25 cellular contexts compared by ENCODE assay signal in genomic region chr1:200223207-200223606, GRCh38.
A peak's percentile ranks its signal among the peaks of the same experiment; 100 is the strongest.
DNase-seq lines count a peak whose midpoint lies in the region; ATAC-seq, FAIRE-seq and TF ChIP-seq lines count a peak whose summit lies in the region.
"Had no signal": no experiment of that assay in that cellular context is flagged by ENCODE, and none has a peak within 500 bp of the region (broad histone marks: within the 10 kb centered on the region; RNA-seq: fewer than 3 reads in every experiment).

No MANE protein-coding gene starts in this region.

- no peaks in the 10 kb centered on the region for H3K9me3 ChIP-seq in CD4-positive, CD25-positive, alpha-beta regulatory T cell (ENCODE audit: control insufficient read depth in 2 of 2, low read length in 2 of 2)
- H3K9me3 ChIP-seq in H1 (ENCODE audit: insufficient read depth in 2 of 2, low read depth in 1 of 2, low read length in 1 of 2) (no peaks in the 10 kb centered on the region), neuronal stem cell (replicated peaks in 1 of 2; ENCODE audit: control insufficient read depth in 2 of 2, insufficient read depth in 1 of 2, low read depth in 1 of 2, low read length in 2 of 2) (no peaks in the 10 kb centered on the region), smooth muscle cell (replicated peaks; ENCODE audit: low read depth) (no peaks in the 10 kb centered on the region)
- H3K9me3 ChIP-seq: BLaER1 had no signal

- TF ChIP-seq EP300 in H1 (IDR thresholded peaks at IDR 0.05; ENCODE audit: borderline replicate concordance in 1 of 2, low read depth in 2 of 2, low read length in 2 of 2) = no peak

- DNase-seq in activated CD4-positive, alpha-beta T cell treated with anti-CD3 and anti-CD28 coated beads, Interleukin-2, amount 10 ng/mL, durations not matched to agents 24 days and 14 days = peak; percentile 49
- DNase-seq in activated CD4-positive, alpha-beta T cell treated with anti-CD3 and anti-CD28 coated beads, Interleukin-2, amount 50 U/mL, for 1 hour = no peak
- no peak for DNase-seq in CD4-positive, CD25-positive, alpha-beta regulatory T cell
- DNase-seq in H1 (ENCODE audit: low read depth in 1 of 2, low spot score in 2 of 2) (no peak), neuronal stem cell (ENCODE audit: low spot score) (no peak), smooth muscle cell (lab: John Stamatoyannopoulos, UW; ENCODE audit: unreplicated experiment) (no peak)
- DNase-seq in stimulated activated effector memory CD8-positive, alpha-beta T cell treated with anti-CD3 and anti-CD28 coated beads, Interleukin-12 subunit alpha, Interleukin-12 subunit beta, amount 100 ng/mL, for 72 hours (ENCODE audit: low spot score in 2 of 2) = no peak
- DNase-seq: CD4-positive, alpha-beta T cell; CD8-positive, alpha-beta memory T cell; DMS 273 treated with DMSO at 0.1 percent for 48 hours; DMS79; EL; GDM1; GOT3; H7 had no signal

- H3K23me2 ChIP-seq in H1 (ENCODE audit: low read depth, low read length) = no peaks in the 10 kb centered on the region

- H4K20me1 ChIP-seq in H1 (replicated peaks in 1 of 2; ENCODE audit: control insufficient read depth in 1 of 2, insufficient read depth in 2 of 2, low read length in 2 of 2) (no peaks in the 10 kb centered on the region), smooth muscle cell (ENCODE audit: low read depth) (no peaks in the 10 kb centered on the region)
- H4K20me1 ChIP-seq: BLaER1 had no signal

- CTCF ChIA-PET in H1 (lab: Charles Lee; ENCODE audit: partially characterized antibody) = interaction anchor here (0.7 to 2.1 kb wide), 7 partner anchors 12 to 313 kb away, joined by 3 to 9 read pairs (median 4); no protein-coding TSS in a partner anchor

- peaks cover 8% of the 10 kb centered on the region for H3K27me3 Mint-ChIP-seq in activated CD4-positive, alpha-beta T cell treated with anti-CD3 and anti-CD28 coated beads, Interleukin-2, amount 10 ng/mL, durations not matched to agents 24 days and 14 days
- peaks cover 11% of the 10 kb centered on the region for H3K27me3 Mint-ChIP-seq in CD4-positive, CD25-positive, alpha-beta regulatory T cell

- H3K14ac ChIP-seq in H1 (ENCODE audit: insufficient read length) (no peak overlapping the region), neuronal stem cell (ENCODE audit: low read length) (no peak overlapping the region)

- 88% methylated on average over 2 of the region's 2 CpGs; no CpG with 5 or more reads in 1 of the 2 experiments for WGBS in H1 (ENCODE audit: extremely low coverage in 1 of 2, insufficient coverage in 1 of 2, insufficient read length in 1 of 2, insufficient replicate concordance in 2 of 2, low coverage in 1 of 2, low lambda C conversion rate in 2 of 2, missing lambda C conversion rate in 1 of 2), 2 experiments
- no CpG with 5 or more reads among the region's 2 CpGs for WGBS in neuronal stem cell (ENCODE audit: extremely low coverage in 2 of 2, insufficient read length in 2 of 2, insufficient replicate concordance in 1 of 2), 2 donors
- WGBS in smooth muscle cell (ENCODE audit: low lambda C conversion rate) = 91% methylated on average over 2 of the region's 2 CpGs

- no peaks in the 10 kb centered on the region for H3K79me2 ChIP-seq in H1 (ENCODE audit: control insufficient read depth in 1 of 2, insufficient read depth in 2 of 2, low read length in 2 of 2)
- H3K79me2 ChIP-seq in smooth muscle cell (ENCODE audit: low read depth) = no peaks in the 10 kb centered on the region

- H3K4me2 ChIP-seq in H1 (ENCODE audit: insufficient read depth in 1 of 2, low read depth in 2 of 2, low read length in 2 of 2) (no peak overlapping the region), neuronal stem cell (ENCODE audit: insufficient read depth, low read length, poor library complexity, severe bottlenecking) (no peak overlapping the region), smooth muscle cell (no peak overlapping the region)
- H3K4me2 ChIP-seq: BLaER1 had no signal

- TF ChIP-seq RAD21 in H1 (IDR thresholded peaks at IDR 0.05 in 1 of 2, conservative IDR thresholded peaks at IDR 0.05 in 1 of 2; ENCODE audit: low read depth in 2 of 2, low read length in 2 of 2) = no peak

- H2AFZ ChIP-seq in H1 (ENCODE audit: low read length) (no peak overlapping the region), neuronal stem cell (ENCODE audit: low read length) (no peak overlapping the region), smooth muscle cell (ENCODE audit: low read depth) (no peak overlapping the region)

- H3K36me3 Mint-ChIP-seq in activated CD4-positive, alpha-beta T cell treated with anti-CD3 and anti-CD28 coated beads, Interleukin-2, amount 10 ng/mL, durations not matched to agents 24 days and 14 days (ENCODE audit: low read depth) = no peaks in the 10 kb centered on the region
- H3K36me3 Mint-ChIP-seq in CD4-positive, CD25-positive, alpha-beta regulatory T cell = peaks cover 4% of the 10 kb centered on the region
- H3K36me3 Mint-ChIP-seq in stimulated activated effector memory CD8-positive, alpha-beta T cell treated with anti-CD3 and anti-CD28 coated beads, Interleukin-12 subunit alpha, Interleukin-12 subunit beta, amount 100 ng/mL, for 72 hours = no peaks in the 10 kb centered on the region

- no peak overlapping the region for H2BK20ac ChIP-seq in H1 (ENCODE audit: low read length)

- H2AK5ac ChIP-seq in H1 (ENCODE audit: low read depth, low read length) (no peak overlapping the region), neuronal stem cell (ENCODE audit: low read depth, low read length) (no peak overlapping the region)

- H3K18ac ChIP-seq in H1 (ENCODE audit: extremely low read depth, low read length) = no peak overlapping the region
- peak overlapping the region; percentile 51 for H3K18ac ChIP-seq in neuronal stem cell (ENCODE audit: low read length)

- no peak overlapping the region for H3K27ac ChIP-seq in CD4-positive, CD25-positive, alpha-beta regulatory T cell (ENCODE audit: insufficient read depth, low read length, poor library complexity, severe bottlenecking)
- H3K27ac ChIP-seq in H1 (ENCODE audit: low read depth, low read length) (no peak overlapping the region), neuronal stem cell (replicated peaks; ENCODE audit: low read length) (no peak overlapping the region), smooth muscle cell (ENCODE audit: low read depth) (no peak overlapping the region)
- H3K27ac ChIP-seq: 22Rv1, BLaER1, C4-2B had no signal

- H3K4me1 ChIP-seq in CD4-positive, CD25-positive, alpha-beta regulatory T cell (ENCODE audit: control insufficient read depth, insufficient read depth, low read length, poor library complexity, severe bottlenecking) = peaks cover 18% of the 10 kb centered on the region
- H3K4me1 ChIP-seq in H1 (replicated peaks in 1 of 4; ENCODE audit: control insufficient read depth in 3 of 4, insufficient read depth in 4 of 4, low read length in 3 of 4) = peaks cover 2 to 16% (median 12%) of the 10 kb centered on the region in 4 experiments
- peaks cover 2 to 29% of the 10 kb centered on the region in 2 donors for H3K4me1 ChIP-seq in neuronal stem cell (ENCODE audit: control insufficient read depth in 2 of 2, insufficient read depth in 1 of 2, low read depth in 1 of 2, low read length in 2 of 2)
- peaks cover 10% of the 10 kb centered on the region for H3K4me1 ChIP-seq in smooth muscle cell (ENCODE audit: low read depth)

- FAIRE-seq in H1 (lab: Jason Lieb, UNC) = no peak
- FAIRE-seq: A204.1, D721Med, GM12878, GM19239 had no signal

- peaks cover 24% of the 10 kb centered on the region for H3K4me1 Mint-ChIP-seq in activated CD4-positive, alpha-beta T cell treated with anti-CD3 and anti-CD28 coated beads, Interleukin-2, amount 10 ng/mL, durations not matched to agents 24 days and 14 days
- peaks cover 16 to 38% (median 28%) of the 10 kb centered on the region in 4 donors for H3K4me1 Mint-ChIP-seq in CD4-positive, CD25-positive, alpha-beta regulatory T cell
- peaks cover 22% of the 10 kb centered on the region for H3K4me1 Mint-ChIP-seq in stimulated activated effector memory CD8-positive, alpha-beta T cell treated with anti-CD3 and anti-CD28 coated beads, Interleukin-12 subunit alpha, Interleukin-12 subunit beta, amount 100 ng/mL, for 72 hours

- H3K9ac ChIP-seq in H1 (replicated peaks in 1 of 4; ENCODE audit: extremely low read depth in 1 of 4, low read depth in 3 of 4, low read length in 3 of 4) = no peak overlapping the region
- H3K9ac ChIP-seq in neuronal stem cell (ENCODE audit: low read depth, low read length, poor library complexity) = no peak overlapping the region
- H3K9ac ChIP-seq in smooth muscle cell (ENCODE audit: low read depth) = no peak overlapping the region
- H3K9ac ChIP-seq: BLaER1 had no signal

- H4K5ac ChIP-seq in H1 (ENCODE audit: insufficient read length, low read depth, low read length) = no peak overlapping the region

- ATAC-seq in CD4-positive, CD25-positive, alpha-beta regulatory T cell (ENCODE audit: low read depth in 2 of 2) = no peak
- ATAC-seq in stimulated activated effector memory CD8-positive, alpha-beta T cell treated with anti-CD3 and anti-CD28 coated beads, Interleukin-12 subunit alpha, Interleukin-12 subunit beta, amount 100 ng/mL, for 72 hours = no peak
- no peak for ATAC-seq in HG02623 (IDR thresholded peaks at IDR 0.05; ENCODE audit: unreplicated experiment)
- ATAC-seq: GM12878, HCT116 had no signal

- TF ChIP-seq CTCF in H1 (IDR thresholded peaks at IDR 0.05; ENCODE audit: control extremely low read depth in 1 of 3, insufficient read depth in 1 of 3, low read depth in 1 of 3, low read length in 3 of 3) (no peak), smooth muscle cell (IDR thresholded peaks at IDR 0.05; ENCODE audit: borderline replicate concordance, insufficient read depth, poor library complexity, severe bottlenecking) (no peak)

- no peak overlapping the region for H3K23ac ChIP-seq in H1 (ENCODE audit: insufficient read length)
- H3K23ac ChIP-seq in neuronal stem cell (ENCODE audit: low read depth, low read length, poor library complexity) = no peak overlapping the region

- no peak overlapping the region for H2BK15ac ChIP-seq in H1 (ENCODE audit: low read length)
- no peak overlapping the region for H2BK15ac ChIP-seq in neuronal stem cell (ENCODE audit: low read length)

- H2BK12ac ChIP-seq in H1 (ENCODE audit: low read depth, low read length) (no peak overlapping the region), neuronal stem cell (ENCODE audit: low read length) (no peak overlapping the region)

- H4K8ac ChIP-seq in H1 (ENCODE audit: extremely low read depth, insufficient read depth, low read length) (no peak overlapping the region), neuronal stem cell (ENCODE audit: low read depth, low read length) (no peak overlapping the region)

- H3K36me3 ChIP-seq in CD4-positive, CD25-positive, alpha-beta regulatory T cell (ENCODE audit: control insufficient read depth, insufficient read depth, low read length) = no peaks in the 10 kb centered on the region
- no peaks in the 10 kb centered on the region for H3K36me3 ChIP-seq in H1 (ENCODE audit: control insufficient read depth in 2 of 4, insufficient read depth in 4 of 4, low read length in 3 of 4)
- H3K36me3 ChIP-seq in neuronal stem cell (replicated peaks in 1 of 2; ENCODE audit: control insufficient read depth in 2 of 2, insufficient read depth in 2 of 2, low read length in 2 of 2) = no peaks in the 10 kb centered on the region
- no peaks in the 10 kb centered on the region for H3K36me3 ChIP-seq in smooth muscle cell (ENCODE audit: low read depth)
- H3K36me3 ChIP-seq: BLaER1 had no signal

- H3K27ac Mint-ChIP-seq in activated CD4-positive, alpha-beta T cell treated with anti-CD3 and anti-CD28 coated beads, Interleukin-2, amount 10 ng/mL, durations not matched to agents 24 days and 14 days = no peak overlapping the region
- H3K27ac Mint-ChIP-seq in CD4-positive, CD25-positive, alpha-beta regulatory T cell = peak overlapping the region in 2 of 3 donors; percentile 7 to 22
- H3K27ac Mint-ChIP-seq in stimulated activated effector memory CD8-positive, alpha-beta T cell treated with anti-CD3 and anti-CD28 coated beads, Interleukin-12 subunit alpha, Interleukin-12 subunit beta, amount 100 ng/mL, for 72 hours = no peak overlapping the region
- H3K27ac Mint-ChIP-seq: B cell; CD4-positive, alpha-beta T cell; CD8-positive, alpha-beta memory T cell had no signal

- H3K79me1 ChIP-seq in H1 (ENCODE audit: low read depth, low read length) (no peaks in the 10 kb centered on the region), neuronal stem cell (ENCODE audit: low read depth, low read length) (no peaks in the 10 kb centered on the region)

- H3K4me3 Mint-ChIP-seq in activated CD4-positive, alpha-beta T cell treated with anti-CD3 and anti-CD28 coated beads, Interleukin-2, amount 10 ng/mL, durations not matched to agents 24 days and 14 days = no peak overlapping the region
- H3K4me3 Mint-ChIP-seq in CD4-positive, CD25-positive, alpha-beta regulatory T cell = no peak overlapping the region
- no peak overlapping the region for H3K4me3 Mint-ChIP-seq in stimulated activated effector memory CD8-positive, alpha-beta T cell treated with anti-CD3 and anti-CD28 coated beads, Interleukin-12 subunit alpha, Interleukin-12 subunit beta, amount 100 ng/mL, for 72 hours
- H3K4me3 Mint-ChIP-seq: B cell; CD4-positive, alpha-beta T cell; CD8-positive, alpha-beta memory T cell had no signal

- H4K91ac ChIP-seq in H1 (replicated peaks; ENCODE audit: insufficient read length, low read length) (peak overlapping the region; percentile 48), neuronal stem cell (ENCODE audit: low read depth, low read length, poor library complexity) (no peak overlapping the region)

- H2BK120ac ChIP-seq in H1 (replicated peaks; ENCODE audit: low read depth, low read length) = no peak overlapping the region
- H2BK120ac ChIP-seq in neuronal stem cell (ENCODE audit: low read depth, low read length) = no peak overlapping the region

- H3K4ac ChIP-seq in H1 (replicated peaks; ENCODE audit: insufficient read length, low read depth, low read length) (no peak overlapping the region), neuronal stem cell (ENCODE audit: low read length) (no peak overlapping the region)

- TF ChIP-seq POLR2A in H1 (IDR thresholded peaks at IDR 0.05; ENCODE audit: control extremely low read depth in 1 of 2, low read depth in 2 of 2, low read length in 2 of 2) = no peak

- no peaks in the 10 kb centered on the region for H3K9me3 Mint-ChIP-seq in activated CD4-positive, alpha-beta T cell treated with anti-CD3 and anti-CD28 coated beads, Interleukin-2, amount 10 ng/mL, durations not matched to agents 24 days and 14 days
- peaks cover 0 to 2% (median 0%) of the 10 kb centered on the region in 7 donors for H3K9me3 Mint-ChIP-seq in CD4-positive, CD25-positive, alpha-beta regulatory T cell
- H3K9me3 Mint-ChIP-seq in stimulated activated effector memory CD8-positive, alpha-beta T cell treated with anti-CD3 and anti-CD28 coated beads, Interleukin-12 subunit alpha, Interleukin-12 subunit beta, amount 100 ng/mL, for 72 hours = peaks cover 3% of the 10 kb centered on the region
- H3K9me3 Mint-ChIP-seq: CD4-positive, alpha-beta T cell had no signal

- peaks cover 12% of the 10 kb centered on the region for H3F3A ChIP-seq in smooth muscle cell (ENCODE audit: low read depth)

- POLR2A ChIA-PET in H1 (lab: Charles Lee; ENCODE audit: partially characterized antibody) = no interaction called here

- no peak overlapping the region for H3K56ac ChIP-seq in H1 (replicated peaks; ENCODE audit: insufficient read length, low read depth, low read length)

- no peak overlapping the region for H2BK5ac ChIP-seq in H1 (ENCODE audit: low read depth, low read length)
- no peak overlapping the region for H2BK5ac ChIP-seq in neuronal stem cell (ENCODE audit: low read length)

- no peak overlapping the region for H3K4me3 ChIP-seq in CD4-positive, CD25-positive, alpha-beta regulatory T cell (ENCODE audit: low read depth, low read length)
- H3K4me3 ChIP-seq in H1 (ENCODE audit: extremely low read depth in 1 of 4, insufficient read depth in 2 of 4, low read depth in 3 of 4, low read length in 4 of 4) = no peak overlapping the region
- H3K4me3 ChIP-seq in neuronal stem cell (ENCODE audit: low read length in 2 of 2) = no peak overlapping the region
- no peak overlapping the region for H3K4me3 ChIP-seq in smooth muscle cell
- H3K4me3 ChIP-seq: BLaER1, GM12878 had no signal

- no peaks in the 10 kb centered on the region for H3K27me3 ChIP-seq in CD4-positive, CD25-positive, alpha-beta regulatory T cell (ENCODE audit: control insufficient read depth, insufficient read depth, low read length)
- H3K27me3 ChIP-seq in H1 (replicated peaks in 1 of 4; ENCODE audit: control insufficient read depth in 3 of 4, extremely low read depth in 1 of 4, insufficient read depth in 3 of 4, low read length in 3 of 4) = no peaks in the 10 kb centered on the region
- H3K27me3 ChIP-seq in neuronal stem cell (ENCODE audit: control insufficient read depth in 3 of 3, insufficient read depth in 3 of 3, low read depth in 1 of 3, low read length in 3 of 3) = no peaks in the 10 kb centered on the region
- H3K27me3 ChIP-seq in smooth muscle cell (ENCODE audit: low read depth) = no peaks in the 10 kb centered on the region
- H3K27me3 ChIP-seq: BLaER1 had no signal

- intact Hi-C loops in activated CD4-positive, alpha-beta T cell treated with anti-CD3 and anti-CD28 coated beads, Interleukin-2, amount 10 ng/mL, durations not matched to agents 24 days and 14 days (cut with micrococcal nuclease) = no loop called here

Comparison
In these comparisons a context has a peak if more than half of its experiments do, and no peak if none do; other contexts are left out.
1. H3K27ac Mint-ChIP-seq: peak in CD4-positive, CD25-positive, alpha-beta regulatory T cell (2 of 3); none in activated CD4-positive, alpha-beta T cell treated with anti-CD3 and anti-CD28 coated beads, Interleukin-2, amount 10 ng/mL, durations not matched to agents 24 days and 14 days (single experiment) and stimulated activated effector memory CD8-positive, alpha-beta T cell treated with anti-CD3 and anti-CD28 coated beads, Interleukin-12 subunit alpha, Interleukin-12 subunit beta, amount 100 ng/mL, for 72 hours (single experiment).